In the genomic region with DNA sequence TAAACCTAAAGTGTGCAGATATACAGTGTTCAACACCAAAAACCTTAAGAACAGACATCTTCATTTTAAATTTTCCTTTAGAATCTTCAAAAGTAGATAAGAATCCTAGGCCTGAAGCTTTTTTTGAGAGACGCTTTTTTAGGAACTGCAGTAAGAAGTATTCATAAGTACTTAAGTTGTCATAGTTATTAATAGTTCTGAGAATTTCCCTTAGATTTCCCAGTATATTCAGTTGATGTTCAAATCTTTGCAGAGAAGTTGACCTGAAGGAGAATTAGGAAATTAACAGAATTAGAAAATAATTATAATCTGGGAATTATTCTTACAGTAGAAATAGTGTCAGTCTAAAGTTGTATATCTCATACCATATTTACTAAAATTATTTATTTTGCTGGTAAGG, we compare ENCODE assay signal across 28 cellular contexts.
"Had no signal": no experiment of that assay in that cellular context is flagged by ENCODE, and none has a peak within 500 bp of the region (broad histone marks: within the 10 kb centered on the region; RNA-seq: fewer than 3 reads in every experiment).

No MANE protein-coding gene starts in this region.

- H3K27ac Mint-ChIP-seq: dendritic cell treated with granulocyte-macrophage colony-stimulating factor and Interleukin-4, amounts not matched to agents 40 ng/mL and 50 ng/mL, for 4 days; effector memory CD8-positive, alpha-beta T cell; endodermal cell; mesothelial cell of epicardium; naive B cell had no signal

- H3K9me3 Mint-ChIP-seq: endodermal cell had no signal

- H3K36me3 ChIP-seq: colonic mucosa, esophagus squamous epithelium, gastrocnemius medialis, heart right ventricle, left lung, lower lobe of right lung had no signal

- H3K4me3 Mint-ChIP-seq: dendritic cell treated with granulocyte-macrophage colony-stimulating factor and Interleukin-4, amounts not matched to agents 40 ng/mL and 50 ng/mL, for 4 days; effector memory CD8-positive, alpha-beta T cell; endodermal cell; mesothelial cell of epicardium; naive B cell had no signal

- H3K27me3 Mint-ChIP-seq: dendritic cell treated with granulocyte-macrophage colony-stimulating factor and Interleukin-4, amounts not matched to agents 40 ng/mL and 50 ng/mL, for 4 days; effector memory CD8-positive, alpha-beta T cell; naive B cell had no signal

- ATAC-seq: effector memory CD8-positive, alpha-beta T cell; esophagus mucosa; gastrocnemius medialis; heart right ventricle; left cardiac atrium; left lung; left ventricle myocardium superior; lower lobe of right lung; mucosa of descending colon had no signal

- FAIRE-seq: endometrium, islet of Langerhans, keratinocyte had no signal

- H3K4me1 ChIP-seq: colonic mucosa, esophagus squamous epithelium, gastrocnemius medialis, heart right ventricle, left lung, lower lobe of right lung had no signal

- DNase-seq: colonic mucosa; cortex of kidney; effector CD8-positive, alpha-beta T cell; effector memory CD8-positive, alpha-beta T cell; endodermal cell; erythroblast; esophagus squamous epithelium; foreskin fibroblast; foreskin melanocyte; gastrocnemius medialis; glutamatergic neuron; head of caudate nucleus; heart right ventricle; hippocampal formation; left cardiac atrium; left lung; left ventricle myocardium superior; lower lobe of right lung; mesenchymal stem cell; mucosa of descending colon; naive B cell had no signal

- H3K27ac ChIP-seq: colonic mucosa, epithelial cell of prostate, esophagus squamous epithelium, gastrocnemius medialis, heart right ventricle, left lung, lower lobe of right lung had no signal

- H3K36me3 Mint-ChIP-seq: mesothelial cell of epicardium, naive B cell had no signal

- H3K4me1 Mint-ChIP-seq: endodermal cell, naive B cell had no signal

- H3K27me3 ChIP-seq: colonic mucosa, esophagus squamous epithelium, gastrocnemius medialis, heart right ventricle, left lung had no signal

- H3K4me3 ChIP-seq: colonic mucosa, esophagus squamous epithelium, gastrocnemius medialis, heart right ventricle, left lung, lower lobe of right lung, mucosa of descending colon had no signal

- H3K9me3 ChIP-seq: colonic mucosa, esophagus squamous epithelium, gastrocnemius medialis, left lung, lower lobe of right lung, mucosa of descending colon had no signal
